In the genomic region with DNA sequence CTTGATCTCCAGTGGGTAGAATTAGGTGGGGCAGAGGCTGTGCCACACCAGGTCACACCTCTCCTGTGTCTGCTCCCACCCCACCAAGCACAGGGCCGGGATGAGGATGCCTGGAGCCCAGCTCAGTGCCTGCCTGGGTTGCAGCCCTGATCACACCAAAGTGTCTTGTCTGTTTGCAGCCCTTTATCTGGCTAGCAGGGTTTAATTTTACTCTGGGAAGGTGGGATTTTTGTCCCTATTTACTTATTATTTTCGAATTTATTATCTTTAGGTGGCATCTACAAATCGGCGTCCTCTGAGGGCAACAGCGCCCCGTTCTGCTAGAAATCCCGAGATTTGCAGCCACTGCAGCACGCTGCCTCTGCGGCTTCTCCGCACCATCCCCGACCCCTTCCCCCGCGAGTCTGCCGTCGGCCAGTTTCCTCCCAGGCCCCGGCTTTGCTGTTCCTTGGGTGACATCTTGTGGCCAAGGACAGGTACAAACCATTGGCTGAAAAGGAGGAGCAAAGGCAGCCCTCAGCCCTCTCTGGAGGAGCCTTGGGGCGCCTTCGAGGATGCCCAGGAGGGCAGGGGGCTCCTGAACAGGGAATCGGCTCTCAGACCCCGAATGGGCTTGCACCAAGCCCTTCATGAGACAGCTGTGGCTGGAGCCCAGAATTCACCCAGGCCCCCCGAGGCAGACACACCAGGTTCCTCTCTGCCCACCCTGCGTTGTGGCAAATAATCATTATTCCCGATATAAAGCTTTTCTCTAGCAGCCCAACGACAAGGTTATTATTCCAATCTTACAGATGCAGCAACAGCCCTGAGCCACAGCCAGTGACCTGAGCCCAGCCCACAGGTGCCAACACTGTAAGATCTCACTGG, we compare ENCODE assay signal across 8 cellular contexts.
A peak's percentile ranks its signal among the peaks of the same experiment; 100 is the strongest.
DNase-seq lines count a peak whose midpoint lies in the region; ATAC-seq lines count a peak whose summit lies in the region.

No MANE protein-coding gene starts in this region.

- H2BK12ac ChIP-seq in mesenchymal stem cell (ENCODE audit: low read length in 2 of 2) = no peak overlapping the region

- H3K27me3 Mint-ChIP-seq in activated CD4-positive, alpha-beta memory T cell treated with anti-CD3 and anti-CD28 coated beads for 36 hours = no peaks in the 10 kb centered on the region

- intact Hi-C loops in activated CD4-positive, alpha-beta memory T cell treated with anti-CD3 and anti-CD28 coated beads for 36 hours (cut with micrococcal nuclease) = loop anchor here (1.0 kb wide), 1 partner anchor 600 kb away; no protein-coding TSS in a partner anchor

- ATAC-seq in HG02981 (IDR thresholded peaks at IDR 0.05; ENCODE audit: unreplicated experiment) = peak; percentile 64
- ATAC-seq in GM18873 (IDR thresholded peaks at IDR 0.05; ENCODE audit: low FRiP score, unreplicated experiment) = no peak

- no peak overlapping the region for H3K4ac ChIP-seq in mesenchymal stem cell (ENCODE audit: low read depth in 1 of 2, low read length in 2 of 2)

- H2BK120ac ChIP-seq in mesenchymal stem cell (ENCODE audit: low read depth, low read length) = no peak overlapping the region

- H3K23ac ChIP-seq in mesenchymal stem cell (ENCODE audit: low read length in 2 of 2) = peak overlapping the region in 1 of 2 experiments; percentile 67

- H3K36me3 ChIP-seq in mesenchymal stem cell (ENCODE audit: control insufficient read depth in 1 of 2, insufficient read depth in 2 of 2, low read depth in 1 of 2, low read length in 2 of 2) = peaks cover 3 to 13% of the 10 kb centered on the region in 2 experiments

- H3K9me3 ChIP-seq in mesenchymal stem cell (ENCODE audit: control insufficient read depth, low read length) = no peaks in the 10 kb centered on the region

- H3K4me2 ChIP-seq in mesenchymal stem cell (ENCODE audit: low read length, poor library complexity, severe bottlenecking) = peak overlapping the region; percentile 76

- no peak overlapping the region for H3K14ac ChIP-seq in mesenchymal stem cell (ENCODE audit: low read length in 2 of 2)

- peaks cover 7% of the 10 kb centered on the region for H3K4me1 Mint-ChIP-seq in activated CD4-positive, alpha-beta memory T cell treated with anti-CD3 and anti-CD28 coated beads for 36 hours (ENCODE audit: low read depth)

- H3K27ac ChIP-seq in mesenchymal stem cell (ENCODE audit: low read length, poor library complexity, severe bottlenecking) = no peak overlapping the region

- no peak overlapping the region for H3K18ac ChIP-seq in mesenchymal stem cell (ENCODE audit: low read depth in 1 of 2, low read length in 2 of 2)

- peak overlapping the region; percentile 49 for H2BK15ac ChIP-seq in mesenchymal stem cell (ENCODE audit: low read depth, poor library complexity, severe bottlenecking)

- peaks cover 22 to 31% of the 10 kb centered on the region in 2 experiments for H3K27me3 ChIP-seq in mesenchymal stem cell (ENCODE audit: control insufficient read depth in 1 of 2, insufficient read depth in 1 of 2, low read length in 2 of 2)

- WGBS in mesenchymal stem cell = 20% methylated on average over 23 of the region's 24 CpGs

- H3K4me3 Mint-ChIP-seq in activated CD4-positive, alpha-beta memory T cell treated with anti-CD3 and anti-CD28 coated beads for 36 hours = peak overlapping the region; percentile 45

- H2BK5ac ChIP-seq in mesenchymal stem cell (ENCODE audit: low read depth, low read length, poor library complexity, severe bottlenecking) = no peak overlapping the region

- peak overlapping the region; percentile 79 for H3K9ac ChIP-seq in mesenchymal stem cell (ENCODE audit: low read length)

- no peak overlapping the region for H3K27ac Mint-ChIP-seq in activated CD4-positive, alpha-beta memory T cell treated with anti-CD3 and anti-CD28 coated beads for 36 hours

- no peaks in the 10 kb centered on the region for H3K79me1 ChIP-seq in mesenchymal stem cell (replicated peaks; ENCODE audit: low read length, poor library complexity, severe bottlenecking)

- H3K4me1 ChIP-seq in mesenchymal stem cell (ENCODE audit: control insufficient read depth, insufficient read depth, low read depth, low read length) = peaks cover 3% of the 10 kb centered on the region

- peak overlapping the region; percentile 69 for H4K8ac ChIP-seq in mesenchymal stem cell (ENCODE audit: low read length)

- CTCF ChIA-PET in activated CD4-positive, alpha-beta memory T cell treated with anti-CD3 and anti-CD28 coated beads for 36 hours (lab: Charles Lee) = interaction anchor here (0.5 to 1.7 kb wide), 4 partner anchors 13 to 604 kb away, joined by 3 to 6 read pairs (median 4); partner anchors contain the start of gene NR6A1

- no peak overlapping the region for H2AFZ ChIP-seq in mesenchymal stem cell (ENCODE audit: low read depth, low read length)

- H3K9me3 Mint-ChIP-seq in activated CD4-positive, alpha-beta memory T cell treated with anti-CD3 and anti-CD28 coated beads for 36 hours = no peaks in the 10 kb centered on the region

- POLR2A ChIA-PET in activated CD4-positive, alpha-beta memory T cell treated with anti-CD3 and anti-CD28 coated beads for 36 hours (lab: Charles Lee) = interaction anchor here (0.6 kb wide), 1 partner anchor 19 kb away, joined by 3 read pairs; no protein-coding TSS in a partner anchor

- H2AK5ac ChIP-seq in mesenchymal stem cell (ENCODE audit: low read length, severe bottlenecking) = no peak overlapping the region

- H4K91ac ChIP-seq in mesenchymal stem cell (ENCODE audit: low read length) = peak overlapping the region; percentile 81

- H3K36me3 Mint-ChIP-seq in activated CD4-positive, alpha-beta memory T cell treated with anti-CD3 and anti-CD28 coated beads for 36 hours = no peaks in the 10 kb centered on the region

- DNase-seq in DMS153 treated with DMSO at 0.1 percent for 48 hours (lab: John Stamatoyannopoulos, UW; ENCODE audit: unreplicated experiment) (peak; percentile 40), NCI-H526 treated with DMSO at 0.1 percent for 48 hours (lab: John Stamatoyannopoulos, UW) (peak; percentile 24), mesenchymal stem cell (peak; percentile 78)
- DNase-seq in activated CD4-positive, alpha-beta memory T cell treated with anti-CD3 and anti-CD28 coated beads for 36 hours = peak; percentile 79
- peak; percentile 42 for DNase-seq in effector CD8-positive, alpha-beta T cell (lab: John Stamatoyannopoulos, UW)
- DNase-seq in stimulated activated CD8-positive, alpha-beta memory T cell treated with anti-CD3 and anti-CD28 coated beads, Interleukin-12 subunit alpha, Interleukin-12 subunit beta, amount 100 ng/mL, for 1 hour (ENCODE audit: low read depth) = peak; percentile 41

- H3K4me3 ChIP-seq in mesenchymal stem cell (ENCODE audit: insufficient read depth in 1 of 2, low read depth in 1 of 2, low read length in 2 of 2) = peak overlapping the region; percentile 48 to 74

Comparison
In these comparisons a context has a peak if more than half of its experiments do, and no peak if none do; other contexts are left out.
1. DNase-seq: peak in every context shown above with its lines; median percentile 79 in activated CD4-positive, alpha-beta memory T cell treated with anti-CD3 and anti-CD28 coated beads for 36 hours; 78 in mesenchymal stem cell; 42 in effector CD8-positive, alpha-beta T cell; 41 in stimulated activated CD8-positive, alpha-beta memory T cell treated with anti-CD3 and anti-CD28 coated beads, Interleukin-12 subunit alpha, Interleukin-12 subunit beta, amount 100 ng/mL, for 1 hour; 40 in DMS153 treated with DMSO at 0.1 percent for 48 hours; 24 in NCI-H526 treated with DMSO at 0.1 percent for 48 hours.